15 cellular contexts compared by ENCODE assay signal in genomic region chr22:49349841-49350381, GRCh38.
DNase-seq lines count a peak whose midpoint lies in the region; ATAC-seq and TF ChIP-seq lines count a peak whose summit lies in the region.
"Had no signal": no experiment of that assay in that cellular context is flagged by ENCODE, and none has a peak within 500 bp of the region (broad histone marks: within the 10 kb centered on the region; RNA-seq: fewer than 3 reads in every experiment).

No MANE protein-coding gene starts in this region.

- CTCF ChIA-PET in OCI-LY7 (lab: Charles Lee; ENCODE audit: unreplicated experiment): no interaction called here

- no peaks in the 10 kb centered on the region for H3K9me2 ChIP-seq in DOHH2 (replicated peaks; ENCODE audit: control insufficient read depth, low read length)
- H3K9me2 ChIP-seq in OCI-LY7 (ENCODE audit: insufficient read depth, low read length): no peaks in the 10 kb centered on the region

- H3K4me1 ChIP-seq in DOHH2 (ENCODE audit: control insufficient read depth, low read length) (peaks cover 68% of the 10 kb centered on the region), OCI-LY7 (ENCODE audit: insufficient read depth, low read length, poor library complexity, severe bottlenecking) (peaks cover 68% of the 10 kb centered on the region)
- H3K4me1 ChIP-seq: SJSA1 had no signal

- H4K20me1 ChIP-seq in DOHH2 (ENCODE audit: control insufficient read depth, insufficient read depth, low read depth, low read length): no peaks in the 10 kb centered on the region
- no peaks in the 10 kb centered on the region for H4K20me1 ChIP-seq in OCI-LY7 (ENCODE audit: insufficient read depth, low read length)

- ATAC-seq in sciatic nerve (no peak), HG03025 (IDR thresholded peaks at IDR 0.05; ENCODE audit: low FRiP score, unreplicated experiment) (no peak)
- ATAC-seq: PC-3 had no signal

- peaks cover 3% of the 10 kb centered on the region for H3K9me3 ChIP-seq in DOHH2 (ENCODE audit: control insufficient read depth, insufficient read depth, low read length)
- H3K9me3 ChIP-seq in OCI-LY7 (ENCODE audit: low read length): no peaks in the 10 kb centered on the region

- H2AFZ ChIP-seq in OCI-LY7 (ENCODE audit: low read length): peak overlapping the region; percentile 70; the same call in 1 of the 2 replicates

- H3K27me3 ChIP-seq in DOHH2 (ENCODE audit: control insufficient read depth, low read length): no peaks in the 10 kb centered on the region
- H3K27me3 ChIP-seq: SJSA1 had no signal

- DNase-seq in OCI-LY7 (ENCODE audit: low spot score) (peak; percentile 25), islet precursor cell (peak; percentile 35), sciatic nerve (ENCODE audit: low spot score) (peak; percentile 28), activated gamma-delta T cell (lab: John Stamatoyannopoulos, UW) (no peak), cardiac septum (ENCODE audit: low spot score) (no peak)
- DNase-seq: Calu3; CD4-positive, alpha-beta T cell; DMS53; H7; NCI-H1417 treated with DMSO at 0.1 percent for 48 hours; NCI-H2227 treated with DMSO at 0.1 percent for 48 hours; PC-3 had no signal

- H3K79me2 ChIP-seq in DOHH2 (ENCODE audit: control insufficient read depth, low read length) (no peaks in the 10 kb centered on the region), OCI-LY7 (ENCODE audit: insufficient read depth, low read depth, low read length) (no peaks in the 10 kb centered on the region)

- H3K4me2 ChIP-seq in DOHH2 (ENCODE audit: low read length) (peak overlapping the region; percentile 80), OCI-LY7 (ENCODE audit: low read length) (peak overlapping the region; percentile 73; the same call in 1 of the 2 replicates)

- intact Hi-C loops in OCI-LY7 (cut with micrococcal nuclease; ENCODE audit: unreplicated experiment): loop anchor here (2.0 to 10.0 kb wide), 4 partner anchors 31 to 585 kb away; no protein-coding TSS in a partner anchor
- intact Hi-C loops in sciatic nerve (cut with DNase I): no loop called here
- intact Hi-C loops in cardiac septum (cut with DNase I): no loop called here

- H3F3A ChIP-seq in DOHH2 (ENCODE audit: control insufficient read depth, insufficient read depth): peaks cover 14% of the 10 kb centered on the region

- no peak overlapping the region for H3K4me3 ChIP-seq in DOHH2 (ENCODE audit: low read length)
- H3K4me3 ChIP-seq in OCI-LY7 (ENCODE audit: low read depth, low read length, poor library complexity, severe bottlenecking): no peak overlapping the region
- H3K4me3 ChIP-seq: SJSA1 had no signal

- H3K27ac ChIP-seq in DOHH2 (ENCODE audit: low read depth, low read length): peak overlapping the region; percentile 95
- peak overlapping the region; percentile 98 for H3K27ac ChIP-seq in OCI-LY7 (ENCODE audit: low read depth, low read length, poor library complexity, severe bottlenecking)
- H3K27ac ChIP-seq: SJSA1 had no signal

- POLR2A ChIA-PET in OCI-LY7 (lab: Charles Lee): interaction anchor here (0.5 kb wide), 1 partner anchor 38 kb away, joined by 3 read pairs; no protein-coding TSS in a partner anchor

- BruUV-seq in OCI-LY7 (replicated peaks; lab: Mats Ljungman, UMichigan): no TSS peak

- TF ChIP-seq CTCF in DOHH2 (IDR thresholded peaks at IDR 0.05; ENCODE audit: low read depth, low read length, poor library complexity, severe bottlenecking): no peak
- TF ChIP-seq CTCF in OCI-LY7 (conservative IDR thresholded peaks at IDR 0.05; ENCODE audit: low read length): no peak

- H3K36me3 ChIP-seq in DOHH2 (ENCODE audit: control insufficient read depth, low read length): no peaks in the 10 kb centered on the region
- no peaks in the 10 kb centered on the region for H3K36me3 ChIP-seq in OCI-LY7 (ENCODE audit: insufficient read depth, low read length)
- H3K36me3 ChIP-seq: SJSA1 had no signal

Comparison
In these comparisons a context has a peak if more than half of its experiments do, and no peak if none do; other contexts are left out.
1. DNase-seq: peak in OCI-LY7 (single experiment), islet precursor cell (single experiment) and sciatic nerve (single experiment); none in activated gamma-delta T cell (single experiment) and cardiac septum (single experiment).